11 cellular contexts compared by ENCODE assay signal in genomic region chr4:20194079-20195013, GRCh38. TPM values are rescaled to one million over a fixed set of nuclear protein-coding genes. Genes with fewer than 3 reads are reported as not detected.
DNase-seq lines count a peak whose midpoint lies in the region; ATAC-seq, FAIRE-seq and TF ChIP-seq lines count a peak whose summit lies in the region.
"Had no signal": no experiment of that assay in that cellular context is flagged by ENCODE, and none has a peak within 500 bp of the region (broad histone marks: within the 10 kb centered on the region; RNA-seq: fewer than 3 reads in every experiment).

No MANE protein-coding gene starts in this region.

- H3K36me3 ChIP-seq in sigmoid colon = no peaks in the 10 kb centered on the region
- H3K36me3 ChIP-seq: prostate gland had no signal

- H3K4me3 Mint-ChIP-seq in osteocyte (ENCODE audit: unreplicated experiment) = no peak overlapping the region

- peaks cover 0 to 7% (median 0%) of the 10 kb centered on the region in 4 donors for H3K9me3 ChIP-seq in sigmoid colon
- H3K9me3 ChIP-seq: prostate gland had no signal

- no peaks in the 10 kb centered on the region for H3K4me1 ChIP-seq in sigmoid colon
- H3K4me1 ChIP-seq: prostate gland had no signal

- peaks cover 27% of the 10 kb centered on the region for H3K4me1 Mint-ChIP-seq in osteocyte (ENCODE audit: unreplicated experiment)

- TF ChIP-seq EP300 in sigmoid colon (IDR thresholded peaks at IDR 0.05) = no peak

- ATAC-seq in GM21390 (IDR thresholded peaks at IDR 0.05; ENCODE audit: unreplicated experiment) (no peak), esophagus mucosa (no peak)

- H3K27ac ChIP-seq in epithelial cell of prostate (peak overlapping the region; percentile 85), sigmoid colon (peak overlapping the region in 2 of 4 donors; percentile 10 to 25)
- H3K27ac ChIP-seq: prostate gland had no signal

- no peaks in the 10 kb centered on the region for H3K9me3 Mint-ChIP-seq in osteocyte (ENCODE audit: unreplicated experiment)

- H3K4me3 ChIP-seq in sigmoid colon = no peak overlapping the region
- H3K4me3 ChIP-seq: prostate gland had no signal

- DNase-seq in D721Med (ENCODE audit: insufficient read length, low spot score) (no peak), NOMO-1 treated with dmso at 0.1 percent for 144 hours (lab: John Stamatoyannopoulos, UW; ENCODE audit: unreplicated experiment) (peak; percentile 16), epithelial cell of prostate (ENCODE audit: low read depth, low spot score) (no peak), osteocyte (ENCODE audit: extremely low spot score, unreplicated experiment) (no peak), OCI-M2 (lab: John Stamatoyannopoulos, UW; ENCODE audit: unreplicated experiment) (no peak), sigmoid colon (no peak)
- DNase-seq: DMS79 treated with DMSO at 0.1 percent for 48 hours, NCI-H446 treated with DMSO at 0.1 percent for 48 hours had no signal

- no peaks in the 10 kb centered on the region for H3K36me3 Mint-ChIP-seq in osteocyte (ENCODE audit: unreplicated experiment)

- peak overlapping the region; percentile 51 for H3K27ac Mint-ChIP-seq in osteocyte (ENCODE audit: unreplicated experiment)

- TF ChIP-seq CTCF in D721Med (IDR thresholded peaks at IDR 0.05; ENCODE audit: insufficient read depth, missing control alignments) (no peak), osteocyte (IDR thresholded peaks at IDR 0.05) (no peak), sigmoid colon (IDR thresholded peaks at IDR 0.05) (no peak)

- no peaks in the 10 kb centered on the region for H3K27me3 ChIP-seq in sigmoid colon

- TF ChIP-seq POLR2A in sigmoid colon (IDR thresholded peaks at IDR 0.05) = no peak

- no peaks in the 10 kb centered on the region for H3K27me3 Mint-ChIP-seq in osteocyte (ENCODE audit: unreplicated experiment)

- WGBS in sigmoid colon, 2 donors = 41 to 51% methylated on average over 1 of the region's 1 CpG

- FAIRE-seq in D721Med (lab: Jason Lieb, UNC) = peak; percentile 46

- intact Hi-C loops in sigmoid colon (cut with DNase I) = no loop called here

RNA-seq across cellular contexts. Expression of gene SLIT2, which starts 57.4 kb away (rescaled TPM):
- total RNA-seq in osteocyte = 45.6 and 55.6 TPM in 2 replicates
- total RNA-seq in sigmoid colon = 10 to 100 TPM; 27.0 to 49.0 (median 34.9) TPM
- 1 to 10 TPM in 2 of 3 donors, under 1 TPM in 1; 0.23 to 2.6 (median 1.2) TPM for polyA plus RNA-seq in sigmoid colon
- 2.5 TPM for total RNA-seq in esophagus mucosa
